8 cellular contexts compared by ENCODE assay signal in genomic region chr1:25550683-25551310, GRCh38. TPM values are rescaled to one million over a fixed set of nuclear protein-coding genes. Genes with fewer than 3 reads are reported as not detected.
A peak's percentile ranks its signal among the peaks of the same experiment; 100 is the strongest.
DNase-seq lines count a peak whose midpoint lies in the region; ATAC-seq lines count a peak whose summit lies in the region.

No MANE protein-coding gene starts in this region.

- no peaks in the 10 kb centered on the region for H3K9me3 Mint-ChIP-seq in T-helper 2 cell treated with Interferon-gamma antibody and Interleukin-4, amounts not matched to agents 5 μg/mL and 100 μg/mL, for 36 hours
- H3K9me3 Mint-ChIP-seq in immature natural killer cell, result no peaks in the 10 kb centered on the region
- H3K9me3 Mint-ChIP-seq in stimulated activated effector memory CD8-positive, alpha-beta T cell treated with anti-CD3 and anti-CD28 coated beads, Interleukin-12 subunit alpha, Interleukin-12 subunit beta, amount 100 ng/mL, for 72 hours, result no peaks in the 10 kb centered on the region

- H3K9me3 ChIP-seq in MG63, result no peaks in the 10 kb centered on the region

- ATAC-seq in stimulated activated effector memory CD8-positive, alpha-beta T cell treated with anti-CD3 and anti-CD28 coated beads, Interleukin-12 subunit alpha, Interleukin-12 subunit beta, amount 100 ng/mL, for 72 hours, result no peak
- ATAC-seq in GM19452 (IDR thresholded peaks at IDR 0.05; ENCODE audit: unreplicated experiment), result no peak

- no peak for DNase-seq in T-helper 2 cell treated with Interferon-gamma antibody and Interleukin-4, amounts not matched to agents 5 μg/mL and 100 μg/mL, for 36 hours (ENCODE audit: low spot score)
- DNase-seq in T-helper 2 cell (no peak), amniotic epithelial cell (ENCODE audit: low read depth) (peak; percentile 62), immature natural killer cell (no peak), MG63 (no peak), DMS153 treated with DMSO at 0.1 percent for 48 hours (lab: John Stamatoyannopoulos, UW; ENCODE audit: unreplicated experiment) (no peak)
- DNase-seq in stimulated activated effector memory CD8-positive, alpha-beta T cell treated with anti-CD3 and anti-CD28 coated beads, Interleukin-12 subunit alpha, Interleukin-12 subunit beta, amount 100 ng/mL, for 72 hours (ENCODE audit: low spot score in 2 of 2), result no peak

- peaks cover 11% of the 10 kb centered on the region for H3K36me3 Mint-ChIP-seq in T-helper 2 cell treated with Interferon-gamma antibody and Interleukin-4, amounts not matched to agents 5 μg/mL and 100 μg/mL, for 36 hours (ENCODE audit: low read depth)
- peaks cover 0 to 5% (median 0%) of the 10 kb centered on the region in 3 donors for H3K36me3 Mint-ChIP-seq in immature natural killer cell
- H3K36me3 Mint-ChIP-seq in stimulated activated effector memory CD8-positive, alpha-beta T cell treated with anti-CD3 and anti-CD28 coated beads, Interleukin-12 subunit alpha, Interleukin-12 subunit beta, amount 100 ng/mL, for 72 hours, result no peaks in the 10 kb centered on the region

- peaks cover 39% of the 10 kb centered on the region for H3K4me1 Mint-ChIP-seq in T-helper 2 cell treated with Interferon-gamma antibody and Interleukin-4, amounts not matched to agents 5 μg/mL and 100 μg/mL, for 36 hours (ENCODE audit: low read depth)
- peaks cover 67 to 73% of the 10 kb centered on the region in 2 donors for H3K4me1 Mint-ChIP-seq in immature natural killer cell
- H3K4me1 Mint-ChIP-seq in stimulated activated effector memory CD8-positive, alpha-beta T cell treated with anti-CD3 and anti-CD28 coated beads, Interleukin-12 subunit alpha, Interleukin-12 subunit beta, amount 100 ng/mL, for 72 hours, result peaks cover 89% of the 10 kb centered on the region

- no peaks in the 10 kb centered on the region for H3K36me3 ChIP-seq in MG63

- H3K27ac Mint-ChIP-seq in T-helper 2 cell treated with Interferon-gamma antibody and Interleukin-4, amounts not matched to agents 5 μg/mL and 100 μg/mL, for 36 hours, result peak overlapping the region; percentile 89
- peak overlapping the region; percentile 17 to 89 (median 78) for H3K27ac Mint-ChIP-seq in immature natural killer cell
- H3K27ac Mint-ChIP-seq in stimulated activated effector memory CD8-positive, alpha-beta T cell treated with anti-CD3 and anti-CD28 coated beads, Interleukin-12 subunit alpha, Interleukin-12 subunit beta, amount 100 ng/mL, for 72 hours, result peak overlapping the region; percentile 78

- peaks cover under 1% of the 10 kb centered on the region for H3K27me3 Mint-ChIP-seq in T-helper 2 cell treated with Interferon-gamma antibody and Interleukin-4, amounts not matched to agents 5 μg/mL and 100 μg/mL, for 36 hours (ENCODE audit: low read depth)
- H3K27me3 Mint-ChIP-seq in immature natural killer cell (ENCODE audit: low read depth in 3 of 3), result peaks cover 0 to 3% (median 0%) of the 10 kb centered on the region in 3 donors

- no peak overlapping the region for H3K4me3 ChIP-seq in MG63

- peak overlapping the region; percentile 77 for H3K4me3 Mint-ChIP-seq in T-helper 2 cell treated with Interferon-gamma antibody and Interleukin-4, amounts not matched to agents 5 μg/mL and 100 μg/mL, for 36 hours
- H3K4me3 Mint-ChIP-seq in immature natural killer cell, result no peak overlapping the region
- peak overlapping the region; percentile 59 for H3K4me3 Mint-ChIP-seq in stimulated activated effector memory CD8-positive, alpha-beta T cell treated with anti-CD3 and anti-CD28 coated beads, Interleukin-12 subunit alpha, Interleukin-12 subunit beta, amount 100 ng/mL, for 72 hours

- no peaks in the 10 kb centered on the region for H3K27me3 ChIP-seq in MG63

RNA-seq across cellular contexts. Expression of gene LDLRAP1, which starts 7.4 kb away (rescaled TPM):
- polyA plus RNA-seq in immature natural killer cell, result 10 to 100 TPM; 46.5 to 81.5 (median 69.2) TPM
- 7.8 and 13.3 TPM in 2 replicates for total RNA-seq in MG63 (2014; rRNA removed; shearing (Covaris generic); ENCODE audit: low replicate concordance)

Comparison
In these comparisons a context has a peak if more than half of its experiments do, and no peak if none do; other contexts are left out.
1. H3K4me3 Mint-ChIP-seq: peak in T-helper 2 cell treated with Interferon-gamma antibody and Interleukin-4, amounts not matched to agents 5 μg/mL and 100 μg/mL, for 36 hours (single experiment) and stimulated activated effector memory CD8-positive, alpha-beta T cell treated with anti-CD3 and anti-CD28 coated beads, Interleukin-12 subunit alpha, Interleukin-12 subunit beta, amount 100 ng/mL, for 72 hours (single experiment); none in immature natural killer cell (0 of 5).
2. Peak in every context shown above with its lines, with median percentiles within 50 percentile points of each other: H3K27ac Mint-ChIP-seq.